1 cellular context compared by ENCODE assay signal in genomic region chr4:101227715-101228114, GRCh38.
TF ChIP-seq lines count a peak whose summit lies in the region.

No MANE protein-coding gene starts in this region.

TF ChIP-seq in A549, 52 proteins besides CTCF, POLR2A, EP300 and RAD21 (continued from another document):
- TF ChIP-seq REST (IDR thresholded peaks at IDR 0.05), result no peak
TF ChIP-seq in A549: peak in this region for 1.
